Comparison of ENCODE assay signal across 8 cellular contexts in the genomic region with DNA sequence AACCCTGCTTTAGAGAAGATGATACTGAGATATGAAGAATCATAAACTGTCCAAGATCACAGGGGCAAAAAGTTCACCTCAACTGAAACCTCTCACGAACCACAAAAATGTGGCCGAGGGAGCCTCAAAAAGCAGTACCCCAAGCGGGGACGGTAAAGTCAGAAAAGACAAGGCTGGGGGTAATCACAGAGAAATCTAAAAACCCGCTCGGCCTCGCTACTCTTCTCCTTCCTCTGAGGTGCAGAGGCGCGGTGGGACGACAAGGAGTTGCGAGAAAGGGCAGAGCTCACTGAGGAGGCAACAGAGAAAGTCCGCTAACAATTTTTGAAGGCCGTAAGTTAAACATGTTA. TPM values are rescaled to one million over a fixed set of nuclear protein-coding genes. Genes with fewer than 3 reads are reported as not detected.
A peak's percentile ranks its signal among the peaks of the same experiment; 100 is the strongest.
DNase-seq lines count a peak whose midpoint lies in the region; ATAC-seq and TF ChIP-seq lines count a peak whose summit lies in the region.

No MANE protein-coding gene starts in this region.

- POLR2A ChIA-PET in naive thymus-derived CD8-positive, alpha-beta T cell (lab: Charles Lee): interaction anchor here (1.1 kb wide), 1 partner anchor 211 kb away, joined by 9 read pairs; the partner anchor contains the start of gene PHIP

- H3K4me2 ChIP-seq in KMS-11: peak overlapping the region; percentile 62

- H3K27ac Mint-ChIP-seq in naive thymus-derived CD8-positive, alpha-beta T cell: peak overlapping the region; percentile 91 to 98 (median 96)

- H3K4me1 ChIP-seq in KMS-11 (ENCODE audit: low read depth, poor library complexity, severe bottlenecking): peaks cover 35% of the 10 kb centered on the region
- H3K4me1 ChIP-seq in effector memory CD4-positive, alpha-beta T cell (ENCODE audit: control insufficient read depth, insufficient read depth, low read length, poor library complexity, severe bottlenecking): peaks cover 5% of the 10 kb centered on the region

- peak overlapping the region; percentile 75 for H3K4me3 ChIP-seq in GM12864 (ENCODE audit: low read depth, low read length)
- H3K4me3 ChIP-seq in KMS-11 (IDR thresholded peaks at IDR 0.05; ENCODE audit: insufficient read depth, low read depth, low read length): no peak overlapping the region
- H3K4me3 ChIP-seq in effector memory CD4-positive, alpha-beta T cell (ENCODE audit: insufficient read depth, low read depth, low read length, poor library complexity, severe bottlenecking): peak overlapping the region; percentile 87

- H3K9me3 Mint-ChIP-seq in naive thymus-derived CD8-positive, alpha-beta T cell: no peaks in the 10 kb centered on the region

- peak overlapping the region; percentile 93 to 99 (median 98) for H3K4me3 Mint-ChIP-seq in naive thymus-derived CD8-positive, alpha-beta T cell

- H3K27me3 Mint-ChIP-seq in naive thymus-derived CD8-positive, alpha-beta T cell: no peaks in the 10 kb centered on the region

- H3K9me3 ChIP-seq in effector memory CD4-positive, alpha-beta T cell (ENCODE audit: control insufficient read depth, low read length): no peaks in the 10 kb centered on the region

- H3K79me2 ChIP-seq in KMS-11 (ENCODE audit: insufficient read depth, low read depth): 0 out of 2 replicates have a peak, but pooled peaks cover 7% of the 10 kb centered on the region

- H2AFZ ChIP-seq in KMS-11 (ENCODE audit: low read depth): peak overlapping the region; percentile 87

- DNase-seq in GM12864 (ENCODE audit: low read depth): no peak
- DNase-seq in effector memory CD4-positive, alpha-beta T cell: peak in 1 of 3 donors; percentile 0
- no peak for DNase-seq in naive thymus-derived CD8-positive, alpha-beta T cell
- DNase-seq in effector CD8-positive, alpha-beta T cell (lab: John Stamatoyannopoulos, UW): no peak
- no peak for DNase-seq in NCI-H2029 (lab: John Stamatoyannopoulos, UW)
- DNase-seq in HT-29 (ENCODE audit: low spot score): no peak

- TF ChIP-seq CTCF in GM12864 (IDR thresholded peaks at IDR 0.05; ENCODE audit: low read depth, low read length, missing control alignments) (no peak), KMS-11 (conservative IDR thresholded peaks at IDR 0.05; ENCODE audit: low read depth, low read length) (no peak)

- H3K27ac ChIP-seq in KMS-11: peak overlapping the region; percentile 87
- no peak overlapping the region for H3K27ac ChIP-seq in effector memory CD4-positive, alpha-beta T cell (ENCODE audit: insufficient read depth, low read length, poor library complexity, severe bottlenecking)

- H3K36me3 Mint-ChIP-seq in naive thymus-derived CD8-positive, alpha-beta T cell: peaks cover 0 to 14% (median 6%) of the 10 kb centered on the region in 3 donors

- H3K27me3 ChIP-seq in KMS-11 (ENCODE audit: insufficient read depth, low read depth): no peaks in the 10 kb centered on the region
- no peaks in the 10 kb centered on the region for H3K27me3 ChIP-seq in effector memory CD4-positive, alpha-beta T cell (replicated peaks; ENCODE audit: control insufficient read depth, insufficient read depth, low read length, poor library complexity, severe bottlenecking)

- H4K20me1 ChIP-seq in KMS-11 (ENCODE audit: insufficient read depth): no peaks in the 10 kb centered on the region

- H3K4me1 Mint-ChIP-seq in naive thymus-derived CD8-positive, alpha-beta T cell: peaks cover 8 to 23% (median 17%) of the 10 kb centered on the region in 4 donors

- peak; percentile 48 for ATAC-seq in GM21723 (IDR thresholded peaks at IDR 0.05; ENCODE audit: unreplicated experiment)
- peak; percentile 34 to 43 for ATAC-seq in naive thymus-derived CD8-positive, alpha-beta T cell

- no peaks in the 10 kb centered on the region for H3K36me3 ChIP-seq in KMS-11 (ENCODE audit: insufficient read depth)
- no peaks in the 10 kb centered on the region for H3K36me3 ChIP-seq in effector memory CD4-positive, alpha-beta T cell (ENCODE audit: control insufficient read depth, insufficient read depth, low read length)

- peak overlapping the region; percentile 73 for H3K9ac ChIP-seq in KMS-11

RNA-seq across cellular contexts. Expression of gene IRAK1BP1, which starts 0.4 kb away (rescaled TPM):
- total RNA-seq in naive thymus-derived CD8-positive, alpha-beta T cell: 1 to 10 TPM; 5.0 to 5.2 TPM
- 1 to 10 TPM; 1.5 to 1.8 (median 1.5) TPM for polyA plus RNA-seq in naive thymus-derived CD8-positive, alpha-beta T cell
- total RNA-seq in HT-29 (2014; rRNA removed; shearing (Covaris generic)): 0.28 and 0.42 TPM in 2 replicates
